ENCODE assay signal across 19 cellular contexts in the genomic region with DNA sequence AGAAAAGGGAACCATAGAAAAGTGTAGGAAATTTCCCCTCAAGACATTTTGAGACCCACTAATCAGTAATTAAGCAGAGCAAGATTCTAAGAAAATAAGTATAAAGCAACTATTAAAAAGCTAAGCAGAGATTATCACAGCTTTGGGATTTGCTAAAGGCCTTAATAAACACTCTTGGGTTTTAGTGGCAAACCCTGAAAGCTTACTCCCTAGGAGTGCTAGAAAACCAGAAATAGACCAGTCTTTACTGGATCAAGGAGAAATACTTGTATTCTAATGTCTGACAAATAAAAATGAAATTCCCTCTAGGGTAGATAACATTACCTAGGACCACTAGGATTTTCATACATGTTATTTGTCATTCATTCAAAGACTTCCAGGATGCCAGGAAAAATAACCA.
DNase-seq lines count a peak whose midpoint lies in the region; ATAC-seq and TF ChIP-seq lines count a peak whose summit lies in the region.
"Had no signal": no experiment of that assay in that cellular context is flagged by ENCODE, and none has a peak within 500 bp of the region (broad histone marks: within the 10 kb centered on the region; RNA-seq: fewer than 3 reads in every experiment).

No MANE protein-coding gene starts in this region.

- peaks cover 42% of the 10 kb centered on the region for H3K9me3 Mint-ChIP-seq in mesothelial cell of epicardium
- H3K9me3 Mint-ChIP-seq in immature natural killer cell = peaks cover 2 to 36% (median 9%) of the 10 kb centered on the region in 6 donors

- H3K27ac Mint-ChIP-seq in mesothelial cell of epicardium = peak overlapping the region; percentile 13
- no peak overlapping the region for H3K27ac Mint-ChIP-seq in immature natural killer cell
- H3K27ac Mint-ChIP-seq: CD4-positive, CD25-positive, alpha-beta regulatory T cell; IgD-negative memory B cell had no signal

- peak overlapping the region in 7 of 12 donors; percentile 10 to 54 (median 42) for H3K27ac ChIP-seq in heart left ventricle

- TF ChIP-seq CTCF in heart left ventricle (IDR thresholded peaks at IDR 0.05) = no peak
- no peak for TF ChIP-seq CTCF in choroid plexus epithelial cell (conservative IDR thresholded peaks at IDR 0.05; ENCODE audit: low read depth, low read length)
- TF ChIP-seq CTCF in mesothelial cell of epicardium (IDR thresholded peaks at IDR 0.05; ENCODE audit: unreplicated experiment) = no peak

- H3K36me3 ChIP-seq in heart left ventricle = no peaks in the 10 kb centered on the region
- H3K36me3 ChIP-seq: BE2C had no signal

- H3K4me3 Mint-ChIP-seq in mesothelial cell of epicardium (no peak overlapping the region), immature natural killer cell (no peak overlapping the region)
- H3K4me3 Mint-ChIP-seq: CD4-positive, CD25-positive, alpha-beta regulatory T cell; CD8-positive, alpha-beta memory T cell; IgD-negative memory B cell had no signal

- TF ChIP-seq POLR2A in heart left ventricle (IDR thresholded peaks at IDR 0.05) = no peak

- ATAC-seq in heart left ventricle (peak in 1 of 4 donors; percentile 38), HG02571 (IDR thresholded peaks at IDR 0.05; ENCODE audit: unreplicated experiment) (no peak)
- ATAC-seq: HCT116, HepG2 had no signal

- H3K27me3 Mint-ChIP-seq in mesothelial cell of epicardium (ENCODE audit: low read depth) (no peaks in the 10 kb centered on the region), immature natural killer cell (ENCODE audit: low read depth in 3 of 3) (peaks cover 0 to 2% (median 1%) of the 10 kb centered on the region in 3 donors)
- H3K27me3 Mint-ChIP-seq: CD4-positive, CD25-positive, alpha-beta regulatory T cell had no signal

- H3K27me3 ChIP-seq in heart left ventricle = no peaks in the 10 kb centered on the region
- H3K27me3 ChIP-seq: BE2C had no signal

- H3K36me3 Mint-ChIP-seq in mesothelial cell of epicardium = peaks cover 10% of the 10 kb centered on the region
- peaks cover 0 to 4% (median 0%) of the 10 kb centered on the region in 3 donors for H3K36me3 Mint-ChIP-seq in immature natural killer cell
- H3K36me3 Mint-ChIP-seq: CD4-positive, CD25-positive, alpha-beta regulatory T cell; CD8-positive, alpha-beta memory T cell had no signal

- DNase-seq in heart left ventricle (no peak), cardiac septum (ENCODE audit: low spot score) (no peak), choroid plexus epithelial cell (ENCODE audit: low read depth) (peak; percentile 2), mesothelial cell of epicardium (ENCODE audit: low spot score in 2 of 2, unreplicated experiment in 2 of 2) (no peak), immature natural killer cell (no peak), EL (no peak)
- DNase-seq: ACHN; BE2C; C1 segment of cervical spinal cord; CD4-positive, CD25-positive, alpha-beta regulatory T cell; CD8-positive, alpha-beta memory T cell; COR-L47; GF-D8; GOT3; H7 had no signal

- intact Hi-C loops in heart left ventricle (cut with DNase I) = loop anchor here in 3 of 10 donors (10.0 kb wide), 4 partner anchors 105 to 975 kb away; a partner anchor contains a TSS
- intact Hi-C loops in cardiac septum (cut with DNase I) = no loop called here

- H3K4me1 ChIP-seq in heart left ventricle = peaks cover 0 to 21% (median 2%) of the 10 kb centered on the region in 12 donors
- H3K4me1 ChIP-seq: BE2C had no signal

- H3K9me3 ChIP-seq in heart left ventricle = peaks cover 0 to 21% (median 0%) of the 10 kb centered on the region in 12 donors
- H3K9me3 ChIP-seq: BE2C had no signal

- H3K4me3 ChIP-seq in heart left ventricle (no peak overlapping the region), choroid plexus epithelial cell (ENCODE audit: low read depth, low read length) (no peak overlapping the region)

- H3K4me1 Mint-ChIP-seq in mesothelial cell of epicardium (no peaks in the 10 kb centered on the region), immature natural killer cell (no peaks in the 10 kb centered on the region)
- H3K4me1 Mint-ChIP-seq: CD4-positive, CD25-positive, alpha-beta regulatory T cell; CD8-positive, alpha-beta memory T cell had no signal
